Comparison of ENCODE assay signal across 1 cellular context in genomic region chr2:157413342-157414035, GRCh38.
TF ChIP-seq lines count a peak whose summit lies in the region.

No MANE protein-coding gene starts in this region.

TF ChIP-seq in GM12878, 131 proteins besides CTCF, POLR2A, EP300 and RAD21 (continued from another document):
- TF ChIP-seq, protein P1, sequence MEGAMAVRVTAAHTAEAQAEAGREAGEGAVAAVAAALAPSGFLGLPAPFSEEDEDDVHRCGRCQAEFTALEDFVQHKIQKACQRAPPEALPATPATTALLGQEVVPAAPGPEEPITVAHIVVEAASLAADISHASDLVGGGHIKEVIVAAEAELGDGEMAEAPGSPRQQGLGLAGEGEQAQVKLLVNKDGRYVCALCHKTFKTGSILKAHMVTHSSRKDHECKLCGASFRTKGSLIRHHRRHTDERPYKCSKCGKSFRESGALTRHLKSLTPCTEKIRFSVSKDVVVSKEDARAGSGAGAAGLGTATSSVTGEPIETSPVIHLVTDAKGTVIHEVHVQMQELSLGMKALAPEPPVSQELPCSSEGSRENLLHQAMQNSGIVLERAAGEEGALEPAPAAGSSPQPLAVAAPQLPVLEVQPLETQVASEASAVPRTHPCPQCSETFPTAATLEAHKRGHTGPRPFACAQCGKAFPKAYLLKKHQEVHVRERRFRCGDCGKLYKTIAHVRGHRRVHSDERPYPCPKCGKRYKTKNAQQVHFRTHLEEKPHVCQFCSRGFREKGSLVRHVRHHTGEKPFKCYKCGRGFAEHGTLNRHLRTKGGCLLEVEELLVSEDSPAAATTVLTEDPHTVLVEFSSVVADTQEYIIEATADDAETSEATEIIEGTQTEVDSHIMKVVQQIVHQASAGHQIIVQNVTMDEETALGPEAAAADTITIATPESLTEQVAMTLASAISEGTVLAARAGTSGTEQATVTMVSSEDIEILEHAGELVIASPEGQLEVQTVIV (IDR thresholded peaks at IDR 0.05; ENCODE audit: borderline replicate concordance, partially characterized antibody): no peak
- TF ChIP-seq RUNX3 (IDR thresholded peaks at IDR 0.05; ENCODE audit: low read length) (peak; percentile 99), ATF7 (IDR thresholded peaks at IDR 0.05; ENCODE audit: low read depth) (peak; percentile 95), HDGF (IDR thresholded peaks at IDR 0.05) (peak; percentile 36; the same call in 1 of the 2 replicates), IRF5 (IDR thresholded peaks at IDR 0.05; ENCODE audit: borderline replicate concordance) (peak; percentile 19; the same call in 1 of the 2 replicates), IRF4 (IDR thresholded peaks at IDR 0.05; ENCODE audit: low read depth, low read length) (peak; percentile 33; the same call in 1 of the 2 replicates), ZNF274 (IDR thresholded peaks at IDR 0.05; ENCODE audit: insufficient read depth, insufficient read length) (no peak), GABPA (IDR thresholded peaks at IDR 0.05; ENCODE audit: low read depth) (peak; percentile 49; the same call in 1 of the 2 replicates), CHD1 (IDR thresholded peaks at IDR 0.05; ENCODE audit: low read depth, low read length) (0 out of 2 replicates have a peak, but pooled peaks have one; percentile 43), ZZZ3 (IDR thresholded peaks at IDR 0.05; ENCODE audit: control insufficient read depth, insufficient read length, low read depth) (no peak), MXI1 (IDR thresholded peaks at IDR 0.05; ENCODE audit: low read depth, low read length) (peak; percentile 64; the same call in 1 of the 2 replicates), ZBTB11 (CRISPR knock-in tag; IDR thresholded peaks at IDR 0.05) (no peak), SMAD1 (IDR thresholded peaks at IDR 0.05; ENCODE audit: low read depth, partially characterized antibody) (peak; percentile 95), JUNB (IDR thresholded peaks at IDR 0.05) (peak; percentile 65), POLR2AphosphoS2 (IDR thresholded peaks at IDR 0.05; ENCODE audit: low read depth, low read length) (peak; percentile 55), CREM (IDR thresholded peaks at IDR 0.05; ENCODE audit: low read depth) (peak; percentile 79), MTA2 (IDR thresholded peaks at IDR 0.05; ENCODE audit: low read depth) (peak; percentile 94), GATAD2B (conservative IDR thresholded peaks at IDR 0.05; ENCODE audit: low read depth) (peak; percentile 92), NR2F1 (conservative IDR thresholded peaks at IDR 0.05) (no peak), RCOR1 (conservative IDR thresholded peaks at IDR 0.05; ENCODE audit: low read depth, low read length) (0 out of 2 replicates have a peak, but pooled peaks have one; percentile 15), TCF12 (IDR thresholded peaks at IDR 0.05; ENCODE audit: low read depth, low read length) (peak; percentile 55; the same call in 1 of the 2 replicates), YBX1 (IDR thresholded peaks at IDR 0.05) (no peak), SPI1 (IDR thresholded peaks at IDR 0.05; ENCODE audit: borderline replicate concordance, insufficient read depth, low read depth, low read length) (peak; percentile 67; the same call in 1 of the 2 replicates), CUX1 (IDR thresholded peaks at IDR 0.05; ENCODE audit: insufficient replicate concordance, low read depth, low read length) (peak; percentile 88), BRCA1 (IDR thresholded peaks at IDR 0.05; ENCODE audit: low read depth, low read length) (no peak), SP1 (IDR thresholded peaks at IDR 0.05; ENCODE audit: low read depth, low read length) (peak; percentile 14), NBN (IDR thresholded peaks at IDR 0.05) (peak; percentile 91), CHD2 (IDR thresholded peaks at IDR 0.05; ENCODE audit: borderline replicate concordance, low read depth, low read length) (peak; percentile 64; the same call in 1 of the 2 replicates), MTA3 (IDR thresholded peaks at IDR 0.05; ENCODE audit: borderline replicate concordance, low read length) (peak; percentile 84; the same call in 1 of the 2 replicates), HDAC2 (IDR thresholded peaks at IDR 0.05) (no peak), MEF2B (IDR thresholded peaks at IDR 0.05; ENCODE audit: partially characterized antibody, poor library complexity, severe bottlenecking) (peak; percentile 77), ZBTB4 (CRISPR knock-in tag; IDR thresholded peaks at IDR 0.05) (no peak), POLR2AphosphoS5 (IDR thresholded peaks at IDR 0.05; ENCODE audit: low read length) (peak; percentile 65), BCL11A (IDR thresholded peaks at IDR 0.05; ENCODE audit: low read depth, low read length) (peak; percentile 67; the same call in 1 of the 2 replicates)
- TF ChIP-seq, protein P2, sequence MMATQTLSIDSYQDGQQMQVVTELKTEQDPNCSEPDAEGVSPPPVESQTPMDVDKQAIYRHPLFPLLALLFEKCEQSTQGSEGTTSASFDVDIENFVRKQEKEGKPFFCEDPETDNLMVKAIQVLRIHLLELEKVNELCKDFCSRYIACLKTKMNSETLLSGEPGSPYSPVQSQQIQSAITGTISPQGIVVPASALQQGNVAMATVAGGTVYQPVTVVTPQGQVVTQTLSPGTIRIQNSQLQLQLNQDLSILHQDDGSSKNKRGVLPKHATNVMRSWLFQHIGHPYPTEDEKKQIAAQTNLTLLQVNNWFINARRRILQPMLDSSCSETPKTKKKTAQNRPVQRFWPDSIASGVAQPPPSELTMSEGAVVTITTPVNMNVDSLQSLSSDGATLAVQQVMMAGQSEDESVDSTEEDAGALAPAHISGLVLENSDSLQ (IDR thresholded peaks at IDR 0.05): peak; percentile 71
- TF ChIP-seq, protein P3, sequence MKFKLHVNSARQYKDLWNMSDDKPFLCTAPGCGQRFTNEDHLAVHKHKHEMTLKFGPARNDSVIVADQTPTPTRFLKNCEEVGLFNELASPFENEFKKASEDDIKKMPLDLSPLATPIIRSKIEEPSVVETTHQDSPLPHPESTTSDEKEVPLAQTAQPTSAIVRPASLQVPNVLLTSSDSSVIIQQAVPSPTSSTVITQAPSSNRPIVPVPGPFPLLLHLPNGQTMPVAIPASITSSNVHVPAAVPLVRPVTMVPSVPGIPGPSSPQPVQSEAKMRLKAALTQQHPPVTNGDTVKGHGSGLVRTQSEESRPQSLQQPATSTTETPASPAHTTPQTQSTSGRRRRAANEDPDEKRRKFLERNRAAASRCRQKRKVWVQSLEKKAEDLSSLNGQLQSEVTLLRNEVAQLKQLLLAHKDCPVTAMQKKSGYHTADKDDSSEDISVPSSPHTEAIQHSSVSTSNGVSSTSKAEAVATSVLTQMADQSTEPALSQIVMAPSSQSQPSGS (IDR thresholded peaks at IDR 0.05; ENCODE audit: low read length): peak; percentile 99
TF ChIP-seq in GM12878: peak in this region for 54.
